In genomic region chr12:47963340-47964040, GRCh38 we compare ENCODE assay signal across 8 cellular contexts. TPM values are rescaled to one million over a fixed set of nuclear protein-coding genes. Genes with fewer than 3 reads are reported as not detected.
DNase-seq lines count a peak whose midpoint lies in the region; ATAC-seq and TF ChIP-seq lines count a peak whose summit lies in the region.

TSS of gene TMEM106C (plus strand) at chr12:47963596. CDS start at chr12:47964237, 641 bp downstream.

- peak within 1 kb of the TSS; percentile 84 to 92 for H3K4me3 ChIP-seq in CD4-positive, alpha-beta memory T cell (ENCODE audit: low read length in 2 of 2)
- peak within 1 kb of the TSS; percentile 72 for H3K4me3 ChIP-seq in lower leg skin (ENCODE audit: low read depth, poor library complexity, severe bottlenecking)

- peak; percentile 89 to 93 (median 92) for DNase-seq in CD4-positive, alpha-beta memory T cell
- DNase-seq in NCI-H774 (lab: John Stamatoyannopoulos, UW) (peak; percentile 95), ecto neural progenitor cell (ENCODE audit: low spot score) (peak; percentile 100), lower leg skin (ENCODE audit: low spot score in 2 of 2) (peak; percentile 84 to 98)
- peak; percentile 94 for DNase-seq in activated CD4-positive, alpha-beta memory T cell treated with anti-CD3 and anti-CD28 coated beads for 36 hours
- DNase-seq in stimulated activated CD4-positive, alpha-beta T cell treated with anti-CD3 and anti-CD28 coated beads, Interleukin-4, amount 100 ng/mL, for 48 hours (ENCODE audit: low read depth in 2 of 2): peak; percentile 89 to 90

- H3K4me1 Mint-ChIP-seq in CD4-positive, alpha-beta memory T cell: peaks cover 11 to 39% (median 32%) of the 10 kb centered on the region in 4 donors
- H3K4me1 Mint-ChIP-seq in activated CD4-positive, alpha-beta memory T cell treated with anti-CD3 and anti-CD28 coated beads for 36 hours (ENCODE audit: low read depth): peaks cover 34% of the 10 kb centered on the region

- peaks cover 18 to 38% of the 10 kb centered on the region in 2 donors for H3K36me3 Mint-ChIP-seq in CD4-positive, alpha-beta memory T cell
- H3K36me3 Mint-ChIP-seq in activated CD4-positive, alpha-beta memory T cell treated with anti-CD3 and anti-CD28 coated beads for 36 hours: peaks cover 43% of the 10 kb centered on the region

- peaks cover 0 to 5% of the 10 kb centered on the region in 2 donors for H3K27me3 Mint-ChIP-seq in CD4-positive, alpha-beta memory T cell
- peaks cover 5% of the 10 kb centered on the region for H3K27me3 Mint-ChIP-seq in activated CD4-positive, alpha-beta memory T cell treated with anti-CD3 and anti-CD28 coated beads for 36 hours

- peak in 1 of 3 donors; percentile 72 for TF ChIP-seq CTCF in lower leg skin (IDR thresholded peaks at IDR 0.05)

- CTCF ChIA-PET in CD4-positive, alpha-beta memory T cell (lab: Charles Lee; ENCODE audit: partially characterized antibody): interaction anchor here (0.7 to 4.0 kb wide), 30 partner anchors 8 to 655 kb away, joined by 3 to 24 read pairs (median 5); partner anchors contain the start of genes ASB8 and VDR
- CTCF ChIA-PET in activated CD4-positive, alpha-beta memory T cell treated with anti-CD3 and anti-CD28 coated beads for 36 hours (lab: Charles Lee): interaction anchor here (0.6 to 2.5 kb wide), 51 partner anchors 9 to 655 kb away, joined by 3 to 26 read pairs (median 4); partner anchors contain the start of genes ASB8, SLC48A1 and VDR

- peak within 1 kb of the TSS; percentile 93 to 99 (median 99) for H3K4me3 Mint-ChIP-seq in CD4-positive, alpha-beta memory T cell
- H3K4me3 Mint-ChIP-seq in activated CD4-positive, alpha-beta memory T cell treated with anti-CD3 and anti-CD28 coated beads for 36 hours: peak within 1 kb of the TSS; percentile 98

- no peaks in the 10 kb centered on the region for H3K9me3 ChIP-seq in CD4-positive, alpha-beta memory T cell (ENCODE audit: control insufficient read depth in 1 of 2, low read length in 2 of 2)

- no peak for TF ChIP-seq POLR2A in lower leg skin (IDR thresholded peaks at IDR 0.05)

- POLR2A ChIA-PET in CD4-positive, alpha-beta memory T cell (lab: Charles Lee; ENCODE audit: partially characterized antibody): interaction anchor here (0.8 to 2.2 kb wide), 9 partner anchors 28 to 258 kb away, joined by 3 to 9 read pairs (median 4); partner anchors contain the start of genes ASB8, CCDC184, RPAP3 and VDR
- POLR2A ChIA-PET in activated CD4-positive, alpha-beta memory T cell treated with anti-CD3 and anti-CD28 coated beads for 36 hours (lab: Charles Lee): interaction anchor here (1.3 to 1.6 kb wide), 2 partner anchors 59 to 78 kb away, joined by 3 to 5 read pairs; partner anchors contain the start of gene VDR

- H3K27ac ChIP-seq in CD4-positive, alpha-beta memory T cell (ENCODE audit: low read depth, low read length): peak within 1 kb of the TSS; percentile 62

- peaks cover 19% of the 10 kb centered on the region for H3K4me1 ChIP-seq in CD4-positive, alpha-beta memory T cell (ENCODE audit: insufficient read depth, low read length)

- ATAC-seq in GM19397 (IDR thresholded peaks at IDR 0.05; ENCODE audit: unreplicated experiment): peak; percentile 92
- ATAC-seq in HG03571 (IDR thresholded peaks at IDR 0.05; ENCODE audit: unreplicated experiment): peak; percentile 94

- peaks cover 0 to 7% (median under 1%) of the 10 kb centered on the region in 8 donors for H3K9me3 Mint-ChIP-seq in CD4-positive, alpha-beta memory T cell
- H3K9me3 Mint-ChIP-seq in activated CD4-positive, alpha-beta memory T cell treated with anti-CD3 and anti-CD28 coated beads for 36 hours: peaks cover 1% of the 10 kb centered on the region

- intact Hi-C loops in CD4-positive, alpha-beta memory T cell (cut with micrococcal nuclease): loop anchor here (1.0 to 5.0 kb wide), 5 partner anchors 58 to 256 kb away; partner anchors contain the start of genes ASB8, RPAP3 and SENP1
- intact Hi-C loops in activated CD4-positive, alpha-beta memory T cell treated with anti-CD3 and anti-CD28 coated beads for 36 hours (cut with micrococcal nuclease): loop anchor here (1.0 to 2.0 kb wide), 5 partner anchors 60 to 226 kb away; no protein-coding TSS in a partner anchor
- intact Hi-C loops in lower leg skin (cut with DNase I; ENCODE audit: low total_unique reads): no loop called here

- 1 to 2% methylated on average over 15 to 24 of the region's 59 CpGs for WGBS in lower leg skin, 2 donors

- H3K36me3 ChIP-seq in CD4-positive, alpha-beta memory T cell (ENCODE audit: insufficient read depth, low read length): no peaks in the 10 kb centered on the region

- H3K27ac Mint-ChIP-seq in CD4-positive, alpha-beta memory T cell: peak within 1 kb of the TSS; percentile 91 to 97 (median 92)
- peak within 1 kb of the TSS; percentile 81 for H3K27ac Mint-ChIP-seq in activated CD4-positive, alpha-beta memory T cell treated with anti-CD3 and anti-CD28 coated beads for 36 hours

- H3K27me3 ChIP-seq in CD4-positive, alpha-beta memory T cell (ENCODE audit: insufficient read depth, low read length): no peaks in the 10 kb centered on the region

RNA-seq across cellular contexts. Expression of gene TMEM106C, which starts in this region (rescaled TPM):
- 10 to 100 TPM; 42.5 to 42.7 TPM for total RNA-seq in CD4-positive, alpha-beta memory T cell
- polyA plus RNA-seq in CD4-positive, alpha-beta memory T cell: 10 to 100 TPM; 46.6 to 77.4 TPM
- 100 to 1,000 TPM; 179 to 182 TPM for total RNA-seq in activated CD4-positive, alpha-beta memory T cell treated with anti-CD3 and anti-CD28 coated beads for 36 hours
- 10 to 100 TPM; 40.9 to 56.7 (median 42.3) TPM for total RNA-seq in lower leg skin

Comparison
In these comparisons a context has a peak if more than half of its experiments do, and no peak if none do; other contexts are left out.
1. Peak in every context shown above with its lines: DNase-seq, ATAC-seq, H3K4me3 ChIP-seq and H3K27ac ChIP-seq.